8 cellular contexts compared by ENCODE assay signal in genomic region chr16:3131755-3132377, GRCh38. TPM values are rescaled to one million over a fixed set of nuclear protein-coding genes. Genes with fewer than 3 reads are reported as not detected.
DNase-seq lines count a peak whose midpoint lies in the region; ATAC-seq and TF ChIP-seq lines count a peak whose summit lies in the region.

No MANE protein-coding gene starts in this region.

- no peak overlapping the region for H3K9ac ChIP-seq in OCI-LY3 (ENCODE audit: low read length)

- H3K4me2 ChIP-seq in OCI-LY3 (ENCODE audit: low read length): no peak overlapping the region

- no peak overlapping the region for H3K27ac ChIP-seq in OCI-LY3 (ENCODE audit: low read length)
- no peak overlapping the region for H3K27ac ChIP-seq in upper lobe of left lung
- no peak overlapping the region for H3K27ac ChIP-seq in coronary artery

- peak overlapping the region; percentile 26 for H3K4me3 Mint-ChIP-seq in activated T-helper 2 cell treated with anti-CD3 and anti-CD28 coated beads, Interferon-gamma antibody, Interleukin-2, Interleukin-4, amounts not matched to agents 10 μg/mL and 5 μg/mL and 100 μg/mL, durations not matched to agents 14 hours and 24 hours and 36 hours (ENCODE audit: low read depth)

- TF ChIP-seq CTCF in OCI-LY3 (IDR thresholded peaks at IDR 0.05; ENCODE audit: low read depth, low read length): peak; percentile 49
- peak; percentile 37 to 57 (median 48) for TF ChIP-seq CTCF in upper lobe of left lung (IDR thresholded peaks at IDR 0.05)
- TF ChIP-seq CTCF in coronary artery (IDR thresholded peaks at IDR 0.05): no peak

- H3K9me3 ChIP-seq in OCI-LY3 (ENCODE audit: insufficient read depth, low read length): no peaks in the 10 kb centered on the region
- H3K9me3 ChIP-seq in upper lobe of left lung: no peaks in the 10 kb centered on the region

- peaks cover 40% of the 10 kb centered on the region for H3K79me2 ChIP-seq in OCI-LY3 (ENCODE audit: low read length)

- ATAC-seq in upper lobe of left lung (ENCODE audit: low FRiP score in 2 of 2) (no peak), GM18907 (IDR thresholded peaks at IDR 0.05; ENCODE audit: unreplicated experiment) (no peak)

- peaks cover 41% of the 10 kb centered on the region for H3K4me1 Mint-ChIP-seq in activated T-helper 2 cell treated with anti-CD3 and anti-CD28 coated beads, Interferon-gamma antibody, Interleukin-2, Interleukin-4, amounts not matched to agents 10 μg/mL and 5 μg/mL and 100 μg/mL, durations not matched to agents 14 hours and 24 hours and 36 hours (ENCODE audit: low read depth)

- H2AFZ ChIP-seq in OCI-LY3 (ENCODE audit: low read depth, low read length): no peak overlapping the region

- WGBS in upper lobe of left lung, 2 donors: 67 to 70% methylated on average over 12 of the region's 12 CpGs

- no peak for TF ChIP-seq POLR2A in upper lobe of left lung (IDR thresholded peaks at IDR 0.05)

- peaks cover 42% of the 10 kb centered on the region for H3K36me3 Mint-ChIP-seq in activated T-helper 2 cell treated with anti-CD3 and anti-CD28 coated beads, Interferon-gamma antibody, Interleukin-2, Interleukin-4, amounts not matched to agents 10 μg/mL and 5 μg/mL and 100 μg/mL, durations not matched to agents 14 hours and 24 hours and 36 hours (ENCODE audit: low read depth)

- no peak overlapping the region for H3K27ac Mint-ChIP-seq in activated T-helper 2 cell treated with anti-CD3 and anti-CD28 coated beads, Interferon-gamma antibody, Interleukin-2, Interleukin-4, amounts not matched to agents 10 μg/mL and 5 μg/mL and 100 μg/mL, durations not matched to agents 14 hours and 24 hours and 36 hours

- intact Hi-C loops in activated T-helper 2 cell treated with anti-CD3 and anti-CD28 coated beads, Interferon-gamma antibody, Interleukin-2, Interleukin-4, amounts not matched to agents 10 μg/mL and 5 μg/mL and 100 μg/mL, durations not matched to agents 14 hours and 24 hours and 36 hours (cut with micrococcal nuclease): no loop called here

- DNase-seq in activated gamma-delta T cell treated with Interleukin-2 at 50 U/mL for 16 hours (peak; percentile 34), activated gamma-delta T cell (lab: John Stamatoyannopoulos, UW) (no peak), iris pigment epithelial cell (ENCODE audit: low read depth) (peak; percentile 41), upper lobe of left lung (no peak), coronary artery (ENCODE audit: low spot score) (no peak)
- peak; percentile 30 for DNase-seq in activated T-helper 2 cell treated with anti-CD3 and anti-CD28 coated beads, Interferon-gamma antibody, Interleukin-2, Interleukin-4, amounts not matched to agents 10 μg/mL and 5 μg/mL and 100 μg/mL, durations not matched to agents 14 hours and 24 hours and 36 hours (ENCODE audit: low spot score)

- no peaks in the 10 kb centered on the region for H3K27me3 Mint-ChIP-seq in activated T-helper 2 cell treated with anti-CD3 and anti-CD28 coated beads, Interferon-gamma antibody, Interleukin-2, Interleukin-4, amounts not matched to agents 10 μg/mL and 5 μg/mL and 100 μg/mL, durations not matched to agents 14 hours and 24 hours and 36 hours (ENCODE audit: low read depth)

- H3K4me3 ChIP-seq in OCI-LY3 (ENCODE audit: low read length) (no peak overlapping the region), upper lobe of left lung (no peak overlapping the region), coronary artery (no peak overlapping the region)

- H3K4me1 ChIP-seq in OCI-LY3 (ENCODE audit: low read length): peaks cover 17% of the 10 kb centered on the region
- H3K4me1 ChIP-seq in upper lobe of left lung: peaks cover 33 to 44% (median 40%) of the 10 kb centered on the region in 4 donors

- no peaks in the 10 kb centered on the region for H4K20me1 ChIP-seq in OCI-LY3 (ENCODE audit: insufficient read depth, low read length)

- no peak for TF ChIP-seq EP300 in upper lobe of left lung (IDR thresholded peaks at IDR 0.05)

- no peaks in the 10 kb centered on the region for H3K27me3 ChIP-seq in OCI-LY3 (ENCODE audit: low read depth, low read length)
- no peaks in the 10 kb centered on the region for H3K27me3 ChIP-seq in upper lobe of left lung

- H3K9me3 Mint-ChIP-seq in activated T-helper 2 cell treated with anti-CD3 and anti-CD28 coated beads, Interferon-gamma antibody, Interleukin-2, Interleukin-4, amounts not matched to agents 10 μg/mL and 5 μg/mL and 100 μg/mL, durations not matched to agents 14 hours and 24 hours and 36 hours: no peaks in the 10 kb centered on the region

- H3K36me3 ChIP-seq in OCI-LY3 (replicated peaks; ENCODE audit: low read depth, low read length) (peaks cover 20% of the 10 kb centered on the region), upper lobe of left lung (peaks cover 0 to 12% (median 1%) of the 10 kb centered on the region in 4 donors)

RNA-seq across cellular contexts. Expression of gene ZNF213, which starts 3.0 kb away (rescaled TPM):
- total RNA-seq in activated T-helper 2 cell treated with anti-CD3 and anti-CD28 coated beads, Interferon-gamma antibody, Interleukin-2, Interleukin-4, amounts not matched to agents 10 μg/mL and 5 μg/mL and 100 μg/mL, durations not matched to agents 14 hours and 24 hours and 36 hours: 9.1 and 9.3 TPM in 2 replicates
- 10 to 100 TPM in 4 of 6 donors, 1 to 10 TPM in 2; 4.2 to 20.3 (median 11.6) TPM for total RNA-seq in upper lobe of left lung

RNA-seq across cellular contexts. Expression of gene ZNF205, which starts 19.5 kb away (rescaled TPM):
- 0.09 and 0.18 TPM in 2 replicates for total RNA-seq in activated T-helper 2 cell treated with anti-CD3 and anti-CD28 coated beads, Interferon-gamma antibody, Interleukin-2, Interleukin-4, amounts not matched to agents 10 μg/mL and 5 μg/mL and 100 μg/mL, durations not matched to agents 14 hours and 24 hours and 36 hours
- 10 to 100 TPM; 13.8 to 25.2 (median 16.8) TPM for total RNA-seq in upper lobe of left lung

RNA-seq across cellular contexts. Expression of gene ZSCAN10, which starts 32.8 kb away (rescaled TPM):
- total RNA-seq in activated T-helper 2 cell treated with anti-CD3 and anti-CD28 coated beads, Interferon-gamma antibody, Interleukin-2, Interleukin-4, amounts not matched to agents 10 μg/mL and 5 μg/mL and 100 μg/mL, durations not matched to agents 14 hours and 24 hours and 36 hours: not detected in 2 replicates
- 1 to 10 TPM in 1 of 6 donors, under 1 TPM in 3, not detected in 2; 0.17 to 1.0 (median 0.28) TPM for total RNA-seq in upper lobe of left lung

RNA-seq across cellular contexts. Expression of gene OR1F1, which starts 56.1 kb away (rescaled TPM):
- not detected in 2 replicates for total RNA-seq in activated T-helper 2 cell treated with anti-CD3 and anti-CD28 coated beads, Interferon-gamma antibody, Interleukin-2, Interleukin-4, amounts not matched to agents 10 μg/mL and 5 μg/mL and 100 μg/mL, durations not matched to agents 14 hours and 24 hours and 36 hours
- total RNA-seq in upper lobe of left lung: not detected

Comparison
In these comparisons a context has a peak if more than half of its experiments do, and no peak if none do; other contexts are left out.
1. DNase-seq: peak in activated gamma-delta T cell treated with Interleukin-2 at 50 U/mL for 16 hours (single experiment), activated T-helper 2 cell treated with anti-CD3 and anti-CD28 coated beads, Interferon-gamma antibody, Interleukin-2, Interleukin-4, amounts not matched to agents 10 μg/mL and 5 μg/mL and 100 μg/mL, durations not matched to agents 14 hours and 24 hours and 36 hours (single experiment) and iris pigment epithelial cell (single experiment); none in activated gamma-delta T cell (single experiment), upper lobe of left lung (0 of 2) and coronary artery (single experiment).
2. RNA of gene ZNF205, which starts 19.5 kb away (total RNA-seq): 13.8 to 25.2 TPM in upper lobe of left lung; 0.09 to 0.18 TPM in activated T-helper 2 cell treated with anti-CD3 and anti-CD28 coated beads, Interferon-gamma antibody, Interleukin-2, Interleukin-4, amounts not matched to agents 10 μg/mL and 5 μg/mL and 100 μg/mL, durations not matched to agents 14 hours and 24 hours and 36 hours; every median in the first group is over 10 times any median in the second.